23 cellular contexts compared by ENCODE assay signal in genomic region chr7:92949748-92950147, GRCh38.
"Had no signal": no experiment of that assay in that cellular context is flagged by ENCODE, and none has a peak within 500 bp of the region (broad histone marks: within the 10 kb centered on the region; RNA-seq: fewer than 3 reads in every experiment).

No MANE protein-coding gene starts in this region.

- H3K4me1 ChIP-seq: right atrium auricular region, sigmoid colon, thyroid gland, upper lobe of left lung, uterus had no signal

- H3K9me3 ChIP-seq: neutrophil, right atrium auricular region, sigmoid colon, suprapubic skin, thyroid gland, upper lobe of left lung, uterus had no signal

- DNase-seq: dermis blood vessel endothelial cell; effector CD4-positive, alpha-beta T cell; endodermal cell; erythroblast; foreskin melanocyte; head of caudate nucleus; kidney; left cardiac atrium; left ventricle myocardium superior; mesenchymal stem cell; naive thymus-derived CD8-positive, alpha-beta T cell; sigmoid colon; stimulated activated CD4-positive, alpha-beta T cell treated with anti-CD3 and anti-CD28 coated beads, Interleukin-2, amount 100 ng/mL, for 48 hours; stimulated activated naive CD4-positive, alpha-beta T cell treated with Interleukin-2 at 50 U/mL for 16 hours; thyroid gland; upper lobe of left lung; uterus had no signal

- H3K4me3 ChIP-seq: hepatocyte, lung, right atrium auricular region, sigmoid colon, smooth muscle cell, suprapubic skin, thyroid gland, upper lobe of left lung, uterus had no signal

- ATAC-seq: left cardiac atrium; left ventricle myocardium superior; naive thymus-derived CD8-positive, alpha-beta T cell had no signal

- H3K36me3 ChIP-seq: neutrophil, right atrium auricular region, sigmoid colon, suprapubic skin, thyroid gland, upper lobe of left lung, uterus had no signal
